ENCODE assay signal across 1 cellular context in genomic region chr11:57778318-57779037, GRCh38.
TF ChIP-seq lines count a peak whose summit lies in the region.

No MANE protein-coding gene starts in this region.

TF ChIP-seq in IMR-90, 13 proteins besides CTCF, POLR2A, EP300 and RAD21:
- TF ChIP-seq MAFK (IDR thresholded peaks at IDR 0.05; ENCODE audit: low read depth, low read length): peak; percentile 57; the same call in 1 of the 2 replicates
- TF ChIP-seq USF2 (IDR thresholded peaks at IDR 0.05; ENCODE audit: low read depth, low read length): 0 out of 2 replicates have a peak, but pooled peaks have one; percentile 17
- TF ChIP-seq ELK1 (IDR thresholded peaks at IDR 0.05; ENCODE audit: borderline replicate concordance, low read depth, low read length): no peak
- peak; percentile 65 for TF ChIP-seq MAZ (IDR thresholded peaks at IDR 0.05; ENCODE audit: borderline replicate concordance, low read depth, low read length)
- TF ChIP-seq CEBPB (IDR thresholded peaks at IDR 0.05; ENCODE audit: low read depth, low read length): no peak
- TF ChIP-seq SMC3 (IDR thresholded peaks at IDR 0.05; ENCODE audit: low read depth, low read length): no peak
- peak; percentile 58; the same call in 1 of the 2 replicates for TF ChIP-seq BHLHE40 (IDR thresholded peaks at IDR 0.05; ENCODE audit: low read depth, low read length)
- no peak for TF ChIP-seq NFE2L2 (IDR thresholded peaks at IDR 0.05; ENCODE audit: low read depth, low read length)
- no peak for TF ChIP-seq RFX5 (IDR thresholded peaks at IDR 0.05; ENCODE audit: low read depth, low read length)
- TF ChIP-seq CHD1 (IDR thresholded peaks at IDR 0.05; ENCODE audit: low read depth, low read length): no peak
- TF ChIP-seq RCOR1 (IDR thresholded peaks at IDR 0.05; ENCODE audit: insufficient replicate concordance, low read length): no peak
- TF ChIP-seq MXI1 (IDR thresholded peaks at IDR 0.05; ENCODE audit: borderline replicate concordance, low read depth, low read length): no peak
- peak; percentile 21; the same call in 1 of the 2 replicates for TF ChIP-seq FOS (IDR thresholded peaks at IDR 0.05; ENCODE audit: low read depth, low read length)
